22 cellular contexts compared by ENCODE assay signal in the genomic region with DNA sequence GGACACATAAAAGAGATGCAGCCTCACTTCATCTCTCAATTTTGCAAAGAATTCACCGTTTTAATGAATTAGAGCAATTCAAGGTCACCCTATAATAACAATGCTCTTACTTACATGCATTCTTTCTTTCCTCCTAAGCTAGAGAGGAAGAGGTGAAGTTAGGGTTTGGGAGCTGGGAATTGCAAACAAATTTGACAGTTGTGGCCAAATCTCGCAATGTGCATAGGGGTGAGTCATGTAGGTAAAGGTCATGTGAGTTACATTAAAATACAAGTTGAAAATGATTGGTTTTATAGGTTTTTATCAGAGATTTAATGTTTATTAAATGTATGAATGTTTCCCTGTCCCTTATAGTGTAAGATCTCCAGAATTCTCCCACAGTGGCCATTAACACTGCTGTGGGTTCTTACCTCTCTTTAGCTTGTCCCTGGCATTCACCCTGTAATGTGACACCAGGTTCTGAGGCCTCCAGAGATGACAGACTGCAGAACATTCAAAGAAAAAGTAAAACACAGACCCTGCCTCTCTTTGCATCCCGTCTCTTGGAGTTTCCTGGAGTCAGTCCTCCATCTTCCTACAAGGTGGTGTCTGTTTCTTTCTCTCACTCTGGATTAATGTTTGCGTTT. TPM values are rescaled to one million over a fixed set of nuclear protein-coding genes. Genes with fewer than 3 reads are reported as not detected.
DNase-seq lines count a peak whose midpoint lies in the region; ATAC-seq and TF ChIP-seq lines count a peak whose summit lies in the region.
"Had no signal": no experiment of that assay in that cellular context is flagged by ENCODE, and none has a peak within 500 bp of the region (broad histone marks: within the 10 kb centered on the region; RNA-seq: fewer than 3 reads in every experiment).

No MANE protein-coding gene starts in this region.

- H2BK12ac ChIP-seq in H9 (ENCODE audit: insufficient read length, low read depth, low read length): no peak overlapping the region

- H3T11ph ChIP-seq in H9 (ENCODE audit: low read length): no peak overlapping the region

- H3K36me3 Mint-ChIP-seq in MCF 10A (ENCODE audit: insufficient read depth, unreplicated experiment) (no peaks in the 10 kb centered on the region), WTC11 (no peaks in the 10 kb centered on the region), H9 (ENCODE audit: insufficient read depth in 1 of 3, low read depth in 3 of 3) (0 out of 7 replicates have a peak, but pooled peaks cover 0 to 1% (median 0%) of the 10 kb centered on the region in 3 experiments)
- no peaks in the 10 kb centered on the region for H3K36me3 Mint-ChIP-seq in activated T-helper 2 cell treated with anti-CD3 and anti-CD28 coated beads, Interferon-gamma antibody, Interleukin-2, Interleukin-4, amounts not matched to agents 10 μg/mL and 5 μg/mL and 100 μg/mL, durations not matched to agents 14 hours and 24 hours and 36 hours (ENCODE audit: low read depth)
- H3K36me3 Mint-ChIP-seq: activated naive CD8-positive, alpha-beta T cell treated with anti-CD3 and anti-CD28 coated beads, Interleukin-2, amount 10 ng/mL, durations not matched to agents 7 days and 5 days; CD4-positive, CD25-positive, alpha-beta regulatory T cell; natural killer cell; stimulated activated memory B cell treated with anti-CD40 and anti-IgM and Interleukin-4, amounts not matched to agents 10 μg/mL and 1 μg/mL and 100 μg/mL, for 72 hours had no signal

- no peak overlapping the region for H3K23ac ChIP-seq in H9 (ENCODE audit: insufficient read length, low read depth, low read length)

- H3K27me3 ChIP-seq in breast epithelium (no peaks in the 10 kb centered on the region), H9 (ENCODE audit: insufficient read depth, low read length) (no peaks in the 10 kb centered on the region)
- H3K27me3 ChIP-seq: upper lobe of left lung had no signal

- no TSS peak for BruUV-seq in MCF 10A (replicated peaks; lab: Mats Ljungman, UMichigan)

- no peak overlapping the region for H2BK20ac ChIP-seq in H9 (ENCODE audit: low read depth, low read length, poor library complexity, severe bottlenecking)

- no CpG with 5 or more reads among the region's 4 CpGs for WGBS in H9 (ENCODE audit: extremely low coverage, insufficient read length, low lambda C conversion rate)

- H3K27me3 Mint-ChIP-seq in MCF 10A (ENCODE audit: insufficient read depth, unreplicated experiment) (no peaks in the 10 kb centered on the region), WTC11 (ENCODE audit: low read depth) (no peaks in the 10 kb centered on the region), H9 (ENCODE audit: low read depth) (no peaks in the 10 kb centered on the region)
- peaks cover 1% of the 10 kb centered on the region for H3K27me3 Mint-ChIP-seq in activated T-helper 2 cell treated with anti-CD3 and anti-CD28 coated beads, Interferon-gamma antibody, Interleukin-2, Interleukin-4, amounts not matched to agents 10 μg/mL and 5 μg/mL and 100 μg/mL, durations not matched to agents 14 hours and 24 hours and 36 hours (ENCODE audit: low read depth)
- H3K27me3 Mint-ChIP-seq: stimulated activated memory B cell treated with anti-CD40 and anti-IgM and Interleukin-4, amounts not matched to agents 10 μg/mL and 1 μg/mL and 100 μg/mL, for 72 hours had no signal

- peak; percentile 77 for DNase-seq in MCF 10A (ENCODE audit: unreplicated experiment)
- no peak for DNase-seq in breast epithelium (ENCODE audit: low spot score in 2 of 2)
- no peak for DNase-seq in WTC11 (ENCODE audit: low spot score)
- peak; percentile 41 for DNase-seq in iris pigment epithelial cell (ENCODE audit: low read depth)
- DNase-seq in pons (ENCODE audit: low spot score): no peak
- DNase-seq in H9: no peak
- DNase-seq in NCI-H128 (lab: John Stamatoyannopoulos, UW; ENCODE audit: unreplicated experiment): no peak
- no peak for DNase-seq in activated T-helper 2 cell treated with anti-CD3 and anti-CD28 coated beads, Interferon-gamma antibody, Interleukin-2, Interleukin-4, amounts not matched to agents 10 μg/mL and 5 μg/mL and 100 μg/mL, durations not matched to agents 14 hours and 24 hours and 36 hours (ENCODE audit: low spot score)
- DNase-seq: ACHN; activated CD4-positive, CD25-positive, alpha-beta regulatory T cell; activated naive CD8-positive, alpha-beta T cell treated with anti-CD3 and anti-CD28 coated beads, Interleukin-2, amount 10 ng/mL, durations not matched to agents 7 days and 5 days; activated T-cell treated with anti-CD3 and anti-CD28 coated beads, Interleukin-2, amount 50 U/mL, for 72 hours; CD4-positive, CD25-positive, alpha-beta regulatory T cell; effector CD8-positive, alpha-beta T cell; kidney; natural killer cell; NCI-H2227 treated with DMSO at 0.1 percent for 48 hours; Right ventricle myocardium superior had no signal

- H3K27ac Mint-ChIP-seq in MCF 10A (ENCODE audit: low read depth, unreplicated experiment) (peak overlapping the region; percentile 64), WTC11 (peak overlapping the region; percentile 48; the same call in 1 of the 2 replicates), H9 (no peak overlapping the region)
- H3K27ac Mint-ChIP-seq in activated T-helper 2 cell treated with anti-CD3 and anti-CD28 coated beads, Interferon-gamma antibody, Interleukin-2, Interleukin-4, amounts not matched to agents 10 μg/mL and 5 μg/mL and 100 μg/mL, durations not matched to agents 14 hours and 24 hours and 36 hours: no peak overlapping the region
- H3K27ac Mint-ChIP-seq: activated naive CD8-positive, alpha-beta T cell treated with anti-CD3 and anti-CD28 coated beads, Interleukin-2, amount 10 ng/mL, durations not matched to agents 7 days and 5 days; activated T-cell treated with anti-CD3 and anti-CD28 coated beads, Interleukin-2, amount 50 U/mL, for 72 hours; memory B cell; natural killer cell; stimulated activated memory B cell treated with anti-CD40 and anti-IgM and Interleukin-4, amounts not matched to agents 10 μg/mL and 1 μg/mL and 100 μg/mL, for 72 hours had no signal

- no peak overlapping the region for H3K56ac ChIP-seq in H9 (ENCODE audit: insufficient read length, low read depth, low read length)

- H3K9me3 Mint-ChIP-seq in MCF 10A (ENCODE audit: unreplicated experiment) (peaks cover 6% of the 10 kb centered on the region), WTC11 (no peaks in the 10 kb centered on the region), H9 (no peaks in the 10 kb centered on the region)
- no peaks in the 10 kb centered on the region for H3K9me3 Mint-ChIP-seq in activated T-helper 2 cell treated with anti-CD3 and anti-CD28 coated beads, Interferon-gamma antibody, Interleukin-2, Interleukin-4, amounts not matched to agents 10 μg/mL and 5 μg/mL and 100 μg/mL, durations not matched to agents 14 hours and 24 hours and 36 hours
- H3K9me3 Mint-ChIP-seq: activated naive CD8-positive, alpha-beta T cell treated with anti-CD3 and anti-CD28 coated beads, Interleukin-2, amount 10 ng/mL, durations not matched to agents 7 days and 5 days; activated T-cell treated with anti-CD3 and anti-CD28 coated beads, Interleukin-2, amount 50 U/mL, for 72 hours; central memory CD8-positive, alpha-beta T cell; memory B cell; natural killer cell; stimulated activated memory B cell treated with anti-CD40 and anti-IgM and Interleukin-4, amounts not matched to agents 10 μg/mL and 1 μg/mL and 100 μg/mL, for 72 hours had no signal

- H4K91ac ChIP-seq in H9 (ENCODE audit: insufficient read length, low read depth, low read length): no peak overlapping the region

- CTCF ChIA-PET in MCF 10A (lab: Yijun Ruan, JAX) (interaction anchor here (1.2 kb wide), 1 partner anchor 474 kb away, joined by 3 read pairs; no protein-coding TSS in a partner anchor), WTC11 (lab: Charles Lee) (interaction anchor here (1.8 to 1.9 kb wide), 2 partner anchors 69 to 88 kb away, joined by 8 to 9 read pairs; no protein-coding TSS in a partner anchor)

- peaks cover 5% of the 10 kb centered on the region for H3K23me2 ChIP-seq in H9 (ENCODE audit: insufficient read length, low read depth, low read length, poor library complexity, severe bottlenecking)

- intact Hi-C loops in MCF 10A (cut with micrococcal nuclease) (no loop called here), breast epithelium (cut with DNase I; ENCODE audit: low total_unique reads) (no loop called here)
- intact Hi-C loops in activated T-helper 2 cell treated with anti-CD3 and anti-CD28 coated beads, Interferon-gamma antibody, Interleukin-2, Interleukin-4, amounts not matched to agents 10 μg/mL and 5 μg/mL and 100 μg/mL, durations not matched to agents 14 hours and 24 hours and 36 hours (cut with micrococcal nuclease): no loop called here

- H3K36me3 ChIP-seq in breast epithelium: no peaks in the 10 kb centered on the region
- H3K36me3 ChIP-seq: upper lobe of left lung had no signal

- H3K4me1 Mint-ChIP-seq in MCF 10A (ENCODE audit: insufficient read depth, unreplicated experiment) (peaks cover 44% of the 10 kb centered on the region), WTC11 (peaks cover 51% of the 10 kb centered on the region), H9 (peaks cover 36 to 44% of the 10 kb centered on the region in 2 experiments)
- H3K4me1 Mint-ChIP-seq in activated T-helper 2 cell treated with anti-CD3 and anti-CD28 coated beads, Interferon-gamma antibody, Interleukin-2, Interleukin-4, amounts not matched to agents 10 μg/mL and 5 μg/mL and 100 μg/mL, durations not matched to agents 14 hours and 24 hours and 36 hours (ENCODE audit: low read depth): peaks cover 3% of the 10 kb centered on the region
- H3K4me1 Mint-ChIP-seq: CD4-positive, CD25-positive, alpha-beta regulatory T cell; central memory CD8-positive, alpha-beta T cell; natural killer cell had no signal

- no peak overlapping the region for H2BK5ac ChIP-seq in H9 (ENCODE audit: insufficient read length, low read length)

- H3K9me3 ChIP-seq in breast epithelium (no peaks in the 10 kb centered on the region), H9 (ENCODE audit: control insufficient read depth, low read depth, low read length) (no peaks in the 10 kb centered on the region)
- H3K9me3 ChIP-seq: upper lobe of left lung had no signal

- no peak overlapping the region for H2AK5ac ChIP-seq in H9 (ENCODE audit: insufficient read length, low read length)

- H3K4me2 ChIP-seq in H9 (ENCODE audit: insufficient read depth, insufficient read length, low read length): no peak overlapping the region

- TF ChIP-seq CTCF in MCF 10A (IDR thresholded peaks at IDR 0.05; ENCODE audit: unreplicated experiment): no peak
- TF ChIP-seq CTCF in breast epithelium (IDR thresholded peaks at IDR 0.05): no peak
- no peak for TF ChIP-seq CTCF in WTC11 (IDR thresholded peaks at IDR 0.05)
- TF ChIP-seq CTCF in H9 (conservative IDR thresholded peaks at IDR 0.05): no peak

- H2AFZ ChIP-seq in H9 (ENCODE audit: low read length): no peak overlapping the region

- H3K4me3 Mint-ChIP-seq in MCF 10A (ENCODE audit: unreplicated experiment) (no peak overlapping the region), WTC11 (no peak overlapping the region), H9 (no peak overlapping the region)
- no peak overlapping the region for H3K4me3 Mint-ChIP-seq in activated T-helper 2 cell treated with anti-CD3 and anti-CD28 coated beads, Interferon-gamma antibody, Interleukin-2, Interleukin-4, amounts not matched to agents 10 μg/mL and 5 μg/mL and 100 μg/mL, durations not matched to agents 14 hours and 24 hours and 36 hours (ENCODE audit: low read depth)
- H3K4me3 Mint-ChIP-seq: activated naive CD8-positive, alpha-beta T cell treated with anti-CD3 and anti-CD28 coated beads, Interleukin-2, amount 10 ng/mL, durations not matched to agents 7 days and 5 days; activated T-cell treated with anti-CD3 and anti-CD28 coated beads, Interleukin-2, amount 50 U/mL, for 72 hours; CD4-positive, CD25-positive, alpha-beta regulatory T cell; central memory CD8-positive, alpha-beta T cell; memory B cell; natural killer cell; stimulated activated memory B cell treated with anti-CD40 and anti-IgM and Interleukin-4, amounts not matched to agents 10 μg/mL and 1 μg/mL and 100 μg/mL, for 72 hours had no signal

- H4K5ac ChIP-seq in H9 (ENCODE audit: insufficient read length, low read depth, low read length): no peak overlapping the region

- no peaks in the 10 kb centered on the region for H3K79me1 ChIP-seq in H9 (ENCODE audit: insufficient read depth, low read depth, low read length, poor library complexity, severe bottlenecking)

- no peak overlapping the region for H2BK120ac ChIP-seq in H9 (ENCODE audit: low read depth, low read length, poor library complexity, severe bottlenecking)

- ATAC-seq in WTC11: no peak
- ATAC-seq: activated T-cell treated with anti-CD3 and anti-CD28 coated beads, Interleukin-2, amount 50 U/mL, for 72 hours; natural killer cell; stimulated activated memory B cell treated with anti-CD40 and anti-IgM and Interleukin-4, amounts not matched to agents 10 μg/mL and 1 μg/mL and 100 μg/mL, for 72 hours had no signal

- H3K4me1 ChIP-seq in breast epithelium (no peaks in the 10 kb centered on the region), H9 (ENCODE audit: insufficient read depth, low read length) (peaks cover 16% of the 10 kb centered on the region)

- no peak overlapping the region for H3K14ac ChIP-seq in H9 (ENCODE audit: insufficient read depth, low read length)

- H3K79me2 ChIP-seq in H9 (ENCODE audit: insufficient read depth, low read length): no peaks in the 10 kb centered on the region

- no peak overlapping the region for H3K18ac ChIP-seq in H9 (ENCODE audit: insufficient read length, low read depth, low read length)

- no peaks in the 10 kb centered on the region for H4K20me1 ChIP-seq in H9 (ENCODE audit: control insufficient read depth, insufficient read depth, insufficient read length)

- H2BK15ac ChIP-seq in H9 (ENCODE audit: low read depth, low read length): no peak overlapping the region

- no peak overlapping the region for H4K8ac ChIP-seq in H9 (replicated peaks; ENCODE audit: insufficient read length, low read depth, low read length)

- H3K9ac ChIP-seq in H9 (ENCODE audit: extremely low read depth, insufficient read length, low read length): no peak overlapping the region

- H3K4ac ChIP-seq in H9 (ENCODE audit: low read depth, low read length): no peak overlapping the region

- H3K27ac ChIP-seq in breast epithelium: no peak overlapping the region
- no peak overlapping the region for H3K27ac ChIP-seq in H9 (ENCODE audit: insufficient read length, low read depth, low read length)

- POLR2A ChIA-PET in MCF 10A (lab: Yijun Ruan, JAX): interaction anchor here (1.0 kb wide), 1 partner anchor 13 kb away, joined by 3 read pairs; no protein-coding TSS in a partner anchor
- POLR2A ChIA-PET in WTC11 (lab: Charles Lee): interaction anchor here (1.6 kb wide), 1 partner anchor 14 kb away, joined by 3 read pairs; no protein-coding TSS in a partner anchor

- no peak overlapping the region for H3K4me3 ChIP-seq in breast epithelium
- H3K4me3 ChIP-seq: upper lobe of left lung had no signal

- no peak for TF ChIP-seq POLR2A in breast epithelium (IDR thresholded peaks at IDR 0.05)

RNA-seq across cellular contexts. Expression of gene LGALSL, which starts 53.7 kb away (rescaled TPM):
- total RNA-seq in MCF 10A (2022): 11.4 and 13.5 TPM in 2 replicates
- 10 to 100 TPM in 2 of 3 donors, 1 to 10 TPM in 1; 9.4 to 16.7 (median 16.5) TPM for total RNA-seq in breast epithelium
- 21.0 to 26.5 TPM (median 24.2 TPM) in 3 replicates for total RNA-seq in WTC11 (2021)
- 20.4 and 23.8 TPM in 2 replicates for total RNA-seq in H9 (2021)
- 2.6 and 3.3 TPM in 2 replicates for total RNA-seq in activated T-helper 2 cell treated with anti-CD3 and anti-CD28 coated beads, Interferon-gamma antibody, Interleukin-2, Interleukin-4, amounts not matched to agents 10 μg/mL and 5 μg/mL and 100 μg/mL, durations not matched to agents 14 hours and 24 hours and 36 hours

Comparison
In these comparisons a context has a peak if more than half of its experiments do, and no peak if none do; other contexts are left out.
1. DNase-seq: peak in MCF 10A (single experiment) and iris pigment epithelial cell (single experiment); none in breast epithelium (0 of 2), WTC11 (single experiment), pons (single experiment), H9 (single experiment), NCI-H128 (single experiment) and activated T-helper 2 cell treated with anti-CD3 and anti-CD28 coated beads, Interferon-gamma antibody, Interleukin-2, Interleukin-4, amounts not matched to agents 10 μg/mL and 5 μg/mL and 100 μg/mL, durations not matched to agents 14 hours and 24 hours and 36 hours (single experiment).
2. H3K27ac Mint-ChIP-seq: peak in MCF 10A (single experiment) and WTC11 (single experiment); none in H9 (0 of 3) and activated T-helper 2 cell treated with anti-CD3 and anti-CD28 coated beads, Interferon-gamma antibody, Interleukin-2, Interleukin-4, amounts not matched to agents 10 μg/mL and 5 μg/mL and 100 μg/mL, durations not matched to agents 14 hours and 24 hours and 36 hours (single experiment).